Comparison of ENCODE assay signal across 20 cellular contexts in genomic region chr1:60156371-60156770, GRCh38.
"Had no signal": no experiment of that assay in that cellular context is flagged by ENCODE, and none has a peak within 500 bp of the region (broad histone marks: within the 10 kb centered on the region; RNA-seq: fewer than 3 reads in every experiment).

No MANE protein-coding gene starts in this region.

- H3K36me3 Mint-ChIP-seq: stimulated activated effector memory CD8-positive, alpha-beta T cell treated with anti-CD3 and anti-CD28 coated beads, Interleukin-12 subunit alpha, Interleukin-12 subunit beta, amount 100 ng/mL, for 72 hours; stimulated activated memory B cell treated with anti-CD40 and anti-IgM and Interleukin-4, amounts not matched to agents 10 μg/mL and 1 μg/mL and 100 μg/mL, for 72 hours; stimulated activated naive B cell treated with anti-CD40 and anti-IgM and Interleukin-4, amounts not matched to agents 10 μg/mL and 1 μg/mL and 100 μg/mL, for 72 hours; type B pancreatic cell had no signal

- H3K27ac Mint-ChIP-seq: stimulated activated effector memory CD8-positive, alpha-beta T cell treated with anti-CD3 and anti-CD28 coated beads, Interleukin-12 subunit alpha, Interleukin-12 subunit beta, amount 100 ng/mL, for 72 hours; stimulated activated memory B cell treated with anti-CD40 and anti-IgM and Interleukin-4, amounts not matched to agents 10 μg/mL and 1 μg/mL and 100 μg/mL, for 72 hours; stimulated activated naive B cell treated with anti-CD40 and anti-IgM and Interleukin-4, amounts not matched to agents 10 μg/mL and 1 μg/mL and 100 μg/mL, for 72 hours; stimulated activated naive CD8-positive, alpha-beta T cell treated with anti-CD3 and anti-CD28 coated beads, Interleukin-15, amount 100 ng/mL, for 72 hours; stimulated activated naive CD8-positive, alpha-beta T cell treated with anti-CD3 and anti-CD28 coated beads, Interleukin-15, Interleukin-2, amounts not matched to agents 100 ng/mL and 50 ng/mL, for 24 hours; type B pancreatic cell had no signal

- ATAC-seq: stimulated activated effector memory CD8-positive, alpha-beta T cell treated with anti-CD3 and anti-CD28 coated beads, Interleukin-12 subunit alpha, Interleukin-12 subunit beta, amount 100 ng/mL, for 72 hours; stimulated activated memory B cell treated with anti-CD40 and anti-IgM and Interleukin-4, amounts not matched to agents 10 μg/mL and 1 μg/mL and 100 μg/mL, for 72 hours; stimulated activated naive CD8-positive, alpha-beta T cell treated with anti-CD3 and anti-CD28 coated beads, Interleukin-15, amount 100 ng/mL, for 72 hours had no signal

- FAIRE-seq: urothelium cell line had no signal

- H3K4me3 Mint-ChIP-seq: stimulated activated effector memory CD8-positive, alpha-beta T cell treated with anti-CD3 and anti-CD28 coated beads, Interleukin-12 subunit alpha, Interleukin-12 subunit beta, amount 100 ng/mL, for 72 hours; stimulated activated memory B cell treated with anti-CD40 and anti-IgM and Interleukin-4, amounts not matched to agents 10 μg/mL and 1 μg/mL and 100 μg/mL, for 72 hours; stimulated activated naive B cell treated with anti-CD40 and anti-IgM and Interleukin-4, amounts not matched to agents 10 μg/mL and 1 μg/mL and 100 μg/mL, for 72 hours; stimulated activated naive CD8-positive, alpha-beta T cell treated with anti-CD3 and anti-CD28 coated beads, Interleukin-15, amount 100 ng/mL, for 72 hours; stimulated activated naive CD8-positive, alpha-beta T cell treated with anti-CD3 and anti-CD28 coated beads, Interleukin-15, Interleukin-2, amounts not matched to agents 100 ng/mL and 50 ng/mL, for 24 hours; type B pancreatic cell had no signal

- H3K27me3 Mint-ChIP-seq: stimulated activated memory B cell treated with anti-CD40 and anti-IgM and Interleukin-4, amounts not matched to agents 10 μg/mL and 1 μg/mL and 100 μg/mL, for 72 hours; stimulated activated naive B cell treated with anti-CD40 and anti-IgM and Interleukin-4, amounts not matched to agents 10 μg/mL and 1 μg/mL and 100 μg/mL, for 72 hours; stimulated activated naive CD8-positive, alpha-beta T cell treated with anti-CD3 and anti-CD28 coated beads, Interleukin-15, Interleukin-2, amounts not matched to agents 100 ng/mL and 50 ng/mL, for 24 hours; type B pancreatic cell had no signal

- H3K4me1 Mint-ChIP-seq: stimulated activated effector memory CD8-positive, alpha-beta T cell treated with anti-CD3 and anti-CD28 coated beads, Interleukin-12 subunit alpha, Interleukin-12 subunit beta, amount 100 ng/mL, for 72 hours; stimulated activated memory B cell treated with anti-CD40 and anti-IgM and Interleukin-4, amounts not matched to agents 10 μg/mL and 1 μg/mL and 100 μg/mL, for 72 hours; stimulated activated naive B cell treated with anti-CD40 and anti-IgM and Interleukin-4, amounts not matched to agents 10 μg/mL and 1 μg/mL and 100 μg/mL, for 72 hours; stimulated activated naive CD8-positive, alpha-beta T cell treated with anti-CD3 and anti-CD28 coated beads, Interleukin-15, amount 100 ng/mL, for 72 hours had no signal

- H3K36me3 ChIP-seq: stomach, suprapubic skin, thoracic aorta, thyroid gland, tibial artery, tibial nerve, upper lobe of left lung, upper lobe of right lung, uterus, vagina had no signal

- H3K4me1 ChIP-seq: stomach, testis, thyroid gland, tibial nerve, upper lobe of left lung, upper lobe of right lung, uterus, vagina had no signal

- H3K4me3 ChIP-seq: stomach, suprapubic skin, testis, thoracic aorta, thyroid gland, tibial artery, tibial nerve, upper lobe of left lung, upper lobe of right lung, uterus, vagina had no signal

- H3K9me3 Mint-ChIP-seq: stimulated activated memory B cell treated with anti-CD40 and anti-IgM and Interleukin-4, amounts not matched to agents 10 μg/mL and 1 μg/mL and 100 μg/mL, for 72 hours; stimulated activated naive B cell treated with anti-CD40 and anti-IgM and Interleukin-4, amounts not matched to agents 10 μg/mL and 1 μg/mL and 100 μg/mL, for 72 hours; stimulated activated naive CD8-positive, alpha-beta T cell treated with anti-CD3 and anti-CD28 coated beads, Interleukin-15, amount 100 ng/mL, for 72 hours; stimulated activated naive CD8-positive, alpha-beta T cell treated with anti-CD3 and anti-CD28 coated beads, Interleukin-15, Interleukin-2, amounts not matched to agents 100 ng/mL and 50 ng/mL, for 24 hours; type B pancreatic cell had no signal

- H3K27me3 ChIP-seq: stomach, suprapubic skin, testis, thyroid gland, tibial artery, tibial nerve, upper lobe of left lung, upper lobe of right lung, uterus, vagina had no signal

- H3K9me3 ChIP-seq: stomach, suprapubic skin, testis, thoracic aorta, thyroid gland, tibial artery, tibial nerve, upper lobe of left lung, upper lobe of right lung, uterus, vagina had no signal

- H3K27ac ChIP-seq: stomach, suprapubic skin, testis, thoracic aorta, thyroid gland, tibial artery, tibial nerve, upper lobe of left lung, upper lobe of right lung, uterus, vagina had no signal

- DNase-seq: stimulated activated naive B cell treated with anti-CD40 and anti-IgM and Interleukin-4, amounts not matched to agents 10 μg/mL and 1 μg/mL and 100 μg/mL, for 72 hours; stimulated activated naive CD4-positive, alpha-beta T cell; stimulated activated naive CD4-positive, alpha-beta T cell treated with Interleukin-2 at 50 U/mL for 16 hours; upper lobe of left lung; upper lobe of right lung; uterus had no signal
